Comparison of ENCODE assay signal across 8 cellular contexts in genomic region chr9:96419691-96419969, GRCh38. TPM values are rescaled to one million over a fixed set of nuclear protein-coding genes. Genes with fewer than 3 reads are reported as not detected.
DNase-seq lines count a peak whose midpoint lies in the region; ATAC-seq and TF ChIP-seq lines count a peak whose summit lies in the region.

No MANE protein-coding gene starts in this region.

- TF ChIP-seq EP300 in ovary (IDR thresholded peaks at IDR 0.05), result no peak

- TF ChIP-seq POLR2A in ovary (IDR thresholded peaks at IDR 0.05), result no peak

- 29 to 38% (median 33%) methylated on average over 2 of the region's 2 CpGs for WGBS in ovary, 3 donors

- no peaks in the 10 kb centered on the region for H3K9me3 ChIP-seq in muscle layer of colon (ENCODE audit: low read length)
- H3K9me3 ChIP-seq in ovary, result no peaks in the 10 kb centered on the region

- peak overlapping the region; percentile 82 to 93 (median 88) for H3K4me3 Mint-ChIP-seq in IgD-negative memory B cell
- peak overlapping the region; percentile 89 for H3K4me3 Mint-ChIP-seq in central memory CD8-positive, alpha-beta T cell

- no peaks in the 10 kb centered on the region for H3K9me3 Mint-ChIP-seq in IgD-negative memory B cell
- no peaks in the 10 kb centered on the region for H3K9me3 Mint-ChIP-seq in central memory CD8-positive, alpha-beta T cell

- H3K27me3 ChIP-seq in ACC112 (ENCODE audit: insufficient read depth, low read length) (no peaks in the 10 kb centered on the region), muscle layer of colon (ENCODE audit: control insufficient read depth in 1 of 2, insufficient read depth in 2 of 2, low read length in 2 of 2) (no peaks in the 10 kb centered on the region), ovary (no peaks in the 10 kb centered on the region)

- H3K4me3 ChIP-seq in ACC112 (ENCODE audit: low read depth, low read length), result peak overlapping the region; percentile 77
- peak overlapping the region; percentile 66 to 75 for H3K4me3 ChIP-seq in muscle layer of colon (ENCODE audit: low read depth in 1 of 2, low read length in 2 of 2)
- no peak overlapping the region for H3K4me3 ChIP-seq in ovary

- H3K4me1 Mint-ChIP-seq in IgD-negative memory B cell, result peaks cover 14 to 28% (median 27%) of the 10 kb centered on the region in 3 donors
- peaks cover 22% of the 10 kb centered on the region for H3K4me1 Mint-ChIP-seq in central memory CD8-positive, alpha-beta T cell

- no peak for DNase-seq in central memory CD8-positive, alpha-beta T cell (ENCODE audit: low spot score in 2 of 2)
- DNase-seq in AG08395 (ENCODE audit: low spot score) (no peak), iPS-NIHi7 (ENCODE audit: extremely low spot score) (no peak), ovary (no peak)

- peak overlapping the region; percentile 93 for H3K27ac ChIP-seq in ACC112 (ENCODE audit: low read depth, low read length)
- H3K27ac ChIP-seq in muscle layer of colon (ENCODE audit: low read depth, low read length), result peak overlapping the region; percentile 92
- H3K27ac ChIP-seq in ovary, result peak overlapping the region in 1 of 2 donors; percentile 96

- TF ChIP-seq CTCF in ovary (IDR thresholded peaks at IDR 0.05), result no peak

- no peaks in the 10 kb centered on the region for H3K27me3 Mint-ChIP-seq in IgD-negative memory B cell
- H3K27me3 Mint-ChIP-seq in central memory CD8-positive, alpha-beta T cell, result no peaks in the 10 kb centered on the region

- H3K36me3 Mint-ChIP-seq in IgD-negative memory B cell, result no peaks in the 10 kb centered on the region
- peaks cover 17% of the 10 kb centered on the region for H3K36me3 Mint-ChIP-seq in central memory CD8-positive, alpha-beta T cell (ENCODE audit: insufficient read depth)

- H3K36me3 ChIP-seq in ACC112 (ENCODE audit: insufficient read depth, low read length) (no peaks in the 10 kb centered on the region), muscle layer of colon (ENCODE audit: insufficient read depth, low read length) (no peaks in the 10 kb centered on the region), ovary (no peaks in the 10 kb centered on the region)

- peak overlapping the region; percentile 76 to 95 (median 92) for H3K27ac Mint-ChIP-seq in IgD-negative memory B cell
- H3K27ac Mint-ChIP-seq in central memory CD8-positive, alpha-beta T cell (ENCODE audit: low read depth), result peak overlapping the region; percentile 85

- H3K4me1 ChIP-seq in ACC112 (ENCODE audit: control insufficient read depth, insufficient read depth, low read length, unreplicated experiment) (peaks cover 16% of the 10 kb centered on the region), muscle layer of colon (ENCODE audit: insufficient read depth, low read length) (peaks cover 25% of the 10 kb centered on the region), ovary (ENCODE audit: insufficient read depth) (peaks cover 8% of the 10 kb centered on the region)

- H2AFZ ChIP-seq in ACC112 (ENCODE audit: low read length, unreplicated experiment), result peak overlapping the region; percentile 40

- peak overlapping the region; percentile 74 for H3K9ac ChIP-seq in muscle layer of colon (ENCODE audit: low read length)

- intact Hi-C loops in ovary (cut with DNase I), result loop anchor here in 1 of 4 donors (10.0 kb wide), 1 partner anchor 245 kb away; no protein-coding TSS in a partner anchor

- H3K79me2 ChIP-seq in ACC112 (ENCODE audit: control insufficient read depth, insufficient read depth, low read length, unreplicated experiment), result peaks cover 18% of the 10 kb centered on the region

- ATAC-seq in central memory CD8-positive, alpha-beta T cell (replicated peaks; ENCODE audit: extremely low read depth, poor library complexity, severe bottlenecking), result no peak
- ATAC-seq in HG03520 (IDR thresholded peaks at IDR 0.05; ENCODE audit: unreplicated experiment), result no peak

RNA-seq across cellular contexts. Expression of gene ZNF367, which starts 1.5 kb away (rescaled TPM):
- polyA plus RNA-seq in IgD-negative memory B cell, result 0.21 TPM
- total RNA-seq in ovary, result 1 to 10 TPM; 1.3 to 2.4 (median 1.9) TPM
- polyA plus RNA-seq in ovary, result 1 to 10 TPM; 1.1 to 1.5 TPM

RNA-seq across cellular contexts. Expression of gene HABP4, which starts 30.3 kb away (rescaled TPM):
- polyA plus RNA-seq in IgD-negative memory B cell (7.4 TPM), ovary (10 to 100 TPM; 15.8 to 22.5 TPM)
- total RNA-seq in ovary, result 10 to 100 TPM; 10.3 to 23.4 (median 19.2) TPM

RNA-seq across cellular contexts. Expression of gene SLC35D2, which starts 36.1 kb away (rescaled TPM):
- polyA plus RNA-seq in IgD-negative memory B cell, result 11.0 TPM
- 10 to 100 TPM; 23.0 to 28.0 (median 26.0) TPM for total RNA-seq in ovary
- 10 to 100 TPM; 22.1 to 36.1 TPM for polyA plus RNA-seq in ovary
